ENCODE assay signal across 19 cellular contexts in the genomic region with DNA sequence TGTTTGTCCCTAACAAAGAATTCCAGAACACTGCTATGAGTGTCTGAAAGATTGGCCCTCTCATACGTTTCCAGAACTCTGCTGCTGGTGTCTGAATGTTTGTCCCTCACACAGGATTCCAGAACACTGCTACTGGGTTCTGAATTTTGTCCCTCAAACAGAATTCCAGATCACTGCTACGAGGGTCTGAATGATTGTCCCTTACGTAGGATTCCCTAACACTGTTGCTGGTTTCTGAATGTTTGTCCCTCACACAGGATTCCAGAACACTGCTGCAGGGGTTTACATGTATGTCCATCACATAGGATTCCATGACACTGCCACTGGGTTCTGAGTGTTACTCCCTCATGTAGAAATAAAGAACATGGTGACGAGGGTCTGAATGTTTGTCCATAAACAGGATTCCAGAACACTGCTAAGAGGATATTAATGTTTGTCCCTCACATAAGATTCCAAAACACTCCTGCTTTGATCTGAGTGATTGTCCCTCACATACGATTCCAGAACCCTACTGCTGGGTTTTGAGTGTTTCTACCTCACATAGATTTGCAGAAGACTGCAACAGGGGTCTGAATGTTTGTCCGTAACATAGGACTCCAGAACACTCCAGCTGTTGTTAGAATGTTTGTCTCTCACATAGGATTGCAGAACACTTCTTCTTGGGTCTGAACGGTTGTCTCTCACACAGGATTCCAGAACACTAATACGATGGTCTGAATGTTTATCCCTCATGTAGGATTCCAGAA.
"Had no signal": no experiment of that assay in that cellular context is flagged by ENCODE, and none has a peak within 500 bp of the region (broad histone marks: within the 10 kb centered on the region; RNA-seq: fewer than 3 reads in every experiment).

No MANE protein-coding gene starts in this region.

- H3K4me1 ChIP-seq: adrenal gland, psoas muscle, right lobe of liver, SJSA1, stomach had no signal

- ATAC-seq: activated naive CD4-positive, alpha-beta T cell treated with anti-CD3 and anti-CD28 coated beads, Interleukin-2, amount 50 U/mL, for 72 hours; effector memory CD8-positive, alpha-beta T cell had no signal

- H3K27me3 ChIP-seq: adrenal gland, ovary, right lobe of liver, SJSA1, stomach had no signal

- H3K4me3 ChIP-seq: adrenal gland, ovary, psoas muscle, right lobe of liver, SJSA1, smooth muscle cell, stomach had no signal

- H3K36me3 ChIP-seq: adrenal gland, ovary, right lobe of liver, SJSA1, WERI-Rb-1 had no signal

- DNase-seq: activated CD4-positive, alpha-beta T cell treated with anti-CD3 and anti-CD28 coated beads for 1 hour; activated gamma-delta T cell treated with Interleukin-2 at 50 U/mL for 16 hours; adrenal gland; dermis blood vessel endothelial cell; effector memory CD8-positive, alpha-beta T cell; foreskin melanocyte; head of caudate nucleus; immature natural killer cell; kidney glomerular epithelial cell; ovary; psoas muscle; right lobe of liver; stimulated activated CD4-positive, alpha-beta T cell treated with anti-CD3 and anti-CD28 coated beads, Interleukin-4, amount 100 ng/mL, for 1 hour; stomach; T-helper 2 cell; WERI-Rb-1 had no signal

- H3K27ac ChIP-seq: adrenal gland, ovary, psoas muscle, right lobe of liver, SJSA1, stomach, WERI-Rb-1 had no signal
